Comparison of ENCODE assay signal across 9 cellular contexts in genomic region chr10:119654540-119654939, GRCh38. TPM values are rescaled to one million over a fixed set of nuclear protein-coding genes. Genes with fewer than 3 reads are reported as not detected.
DNase-seq lines count a peak whose midpoint lies in the region; ATAC-seq, FAIRE-seq and TF ChIP-seq lines count a peak whose summit lies in the region.
"Had no signal": no experiment of that assay in that cellular context is flagged by ENCODE, and none has a peak within 500 bp of the region (broad histone marks: within the 10 kb centered on the region; RNA-seq: fewer than 3 reads in every experiment).

No MANE protein-coding gene starts in this region.

- H3K9me3 ChIP-seq in HepG2 (ENCODE audit: low read length) (no peaks in the 10 kb centered on the region), upper lobe of left lung (no peaks in the 10 kb centered on the region)

- peaks cover 7% of the 10 kb centered on the region for H3K36me3 Mint-ChIP-seq in activated naive CD4-positive, alpha-beta T cell treated with anti-CD3 and anti-CD28 coated beads for 36 hours (ENCODE audit: low read depth)
- H3K36me3 Mint-ChIP-seq in activated naive CD8-positive, alpha-beta T cell treated with anti-CD3 and anti-CD28 coated beads for 36 hours = peaks cover 2% of the 10 kb centered on the region

- CTCF ChIA-PET in activated naive CD4-positive, alpha-beta T cell treated with anti-CD3 and anti-CD28 coated beads for 36 hours (lab: Charles Lee) = interaction anchor here (0.7 to 2.3 kb wide), 4 partner anchors 26 to 50 kb away, joined by 3 to 7 read pairs (median 4); no protein-coding TSS in a partner anchor
- CTCF ChIA-PET in HepG2 (lab: Yijun Ruan, JAX; ENCODE audit: low intra/inter-chr PET ratio, low total read pairs) = no interaction called here

- H3K4me1 ChIP-seq in HepG2 (ENCODE audit: insufficient read depth, low read length) = peaks cover 72% of the 10 kb centered on the region
- peaks cover 60 to 71% (median 65%) of the 10 kb centered on the region in 4 donors for H3K4me1 ChIP-seq in upper lobe of left lung

- H3K27me3 ChIP-seq in HepG2 (ENCODE audit: control insufficient read depth in 1 of 2, insufficient read depth in 2 of 2, low read length in 2 of 2) (no peaks in the 10 kb centered on the region), upper lobe of left lung (peaks cover 0 to 8% (median 0%) of the 10 kb centered on the region in 4 donors)

- ATAC-seq in HepG2 (no peak), upper lobe of left lung (ENCODE audit: low FRiP score in 2 of 2) (peak in 1 of 2 donors; percentile 52), HG03139 (IDR thresholded peaks at IDR 0.05; ENCODE audit: unreplicated experiment) (no peak)

- 77% methylated on average over 6 of the region's 6 CpGs for WGBS in HepG2 (ENCODE audit: low lambda C conversion rate)
- 58 to 60% methylated on average over 5 to 6 of the region's 6 CpGs for WGBS in upper lobe of left lung, 2 donors

- TF ChIP-seq POLR2A in HepG2 (IDR thresholded peaks at IDR 0.05; ENCODE audit: insufficient read depth in 1 of 2, low read depth in 2 of 2, low read length in 2 of 2) = no peak
- TF ChIP-seq POLR2A in upper lobe of left lung (IDR thresholded peaks at IDR 0.05) = peak in 1 of 4 donors; percentile 43

- TF ChIP-seq EP300 in HepG2 (IDR thresholded peaks at IDR 0.05; ENCODE audit: low read depth in 2 of 2, low read length in 2 of 2) = no peak
- no peak for TF ChIP-seq EP300 in HepG2 (CRISPR knock-in tag; IDR thresholded peaks at IDR 0.05; ENCODE audit: borderline replicate concordance)
- peak in 3 of 4 donors; percentile 51 to 95 (median 74) for TF ChIP-seq EP300 in upper lobe of left lung (IDR thresholded peaks at IDR 0.05)

- no peak overlapping the region for H3K9ac ChIP-seq in HepG2 (ENCODE audit: insufficient read depth, low read depth, low read length)

- no peak overlapping the region for H2AFZ ChIP-seq in HepG2 (ENCODE audit: low read length)

- H3K4me3 ChIP-seq in HepG2 (replicated peaks in 1 of 3; ENCODE audit: insufficient read depth in 1 of 3, low read depth in 2 of 3, low read length in 3 of 3) (no peak overlapping the region), upper lobe of left lung (peak overlapping the region in 2 of 4 donors; percentile 11 to 97)

- POLR2A ChIA-PET in HepG2 (lab: Yijun Ruan, JAX) = no interaction called here

- H3K27ac ChIP-seq in HepG2 (ENCODE audit: extremely low read length, insufficient read depth, low read length) = no peak overlapping the region
- H3K27ac ChIP-seq in upper lobe of left lung = peak overlapping the region; percentile 97 to 100 (median 98)

- TF ChIP-seq CTCF in HepG2 (CRISPR knock-in tag; IDR thresholded peaks at IDR 0.05) (no peak), upper lobe of left lung (IDR thresholded peaks at IDR 0.05) (no peak)

- peaks cover 38% of the 10 kb centered on the region for H4K20me1 ChIP-seq in HepG2 (ENCODE audit: insufficient read depth, low read length)

- H3K79me2 ChIP-seq in HepG2 (ENCODE audit: insufficient read depth, low read length) = peaks cover 77% of the 10 kb centered on the region

- H3K9me3 Mint-ChIP-seq in activated naive CD4-positive, alpha-beta T cell treated with anti-CD3 and anti-CD28 coated beads for 36 hours = no peaks in the 10 kb centered on the region
- no peaks in the 10 kb centered on the region for H3K9me3 Mint-ChIP-seq in activated naive CD8-positive, alpha-beta T cell treated with anti-CD3 and anti-CD28 coated beads for 36 hours

- TF ChIP-seq RAD21 in HepG2 (CRISPR knock-in tag; IDR thresholded peaks at IDR 0.05) = no peak

- H3K36me3 ChIP-seq in HepG2 (replicated peaks in 1 of 2; ENCODE audit: control insufficient read depth in 1 of 2, insufficient read depth in 2 of 2, low read length in 2 of 2) (peaks cover 11 to 31% of the 10 kb centered on the region in 2 experiments; a peak in 4 of 5 replicates), upper lobe of left lung (peaks cover 0 to 16% (median 3%) of the 10 kb centered on the region in 4 donors)

- in situ Hi-C loops in HepG2 (cut with HindIII; ENCODE audit: extremely low pct_ligation_motif_present, low pct_unique_long_range_greater_than_20kb) = no loop called here

- peak overlapping the region; percentile 79 for H3K4me2 ChIP-seq in HepG2 (ENCODE audit: low read depth, low read length)

- BruUV-seq in HepG2 (replicated peaks; lab: Mats Ljungman, UMichigan) = no TSS peak

- FAIRE-seq in HepG2 (lab: Jason Lieb, UNC) = no peak

- intact Hi-C loops in activated naive CD4-positive, alpha-beta T cell treated with anti-CD3 and anti-CD28 coated beads for 36 hours (cut with micrococcal nuclease) = loop anchor here (10.0 kb wide), 1 partner anchor 900 kb away; the partner anchor contains the start of gene CACUL1
- intact Hi-C loops in HepG2 (cut with micrococcal nuclease; ENCODE audit: unreplicated experiment) = no loop called here

- peaks cover 67% of the 10 kb centered on the region for H3K4me1 Mint-ChIP-seq in activated naive CD4-positive, alpha-beta T cell treated with anti-CD3 and anti-CD28 coated beads for 36 hours (ENCODE audit: low read depth)
- H3K4me1 Mint-ChIP-seq in activated naive CD8-positive, alpha-beta T cell treated with anti-CD3 and anti-CD28 coated beads for 36 hours = peaks cover 61% of the 10 kb centered on the region

- H3K27me3 Mint-ChIP-seq in activated naive CD4-positive, alpha-beta T cell treated with anti-CD3 and anti-CD28 coated beads for 36 hours (ENCODE audit: low read depth) = no peaks in the 10 kb centered on the region
- H3K27me3 Mint-ChIP-seq in activated naive CD8-positive, alpha-beta T cell treated with anti-CD3 and anti-CD28 coated beads for 36 hours = no peaks in the 10 kb centered on the region

- H3K4me3 Mint-ChIP-seq in activated naive CD4-positive, alpha-beta T cell treated with anti-CD3 and anti-CD28 coated beads for 36 hours = peak overlapping the region; percentile 74
- peak overlapping the region; percentile 5 for H3K4me3 Mint-ChIP-seq in activated naive CD8-positive, alpha-beta T cell treated with anti-CD3 and anti-CD28 coated beads for 36 hours

- H3K27ac Mint-ChIP-seq in activated naive CD4-positive, alpha-beta T cell treated with anti-CD3 and anti-CD28 coated beads for 36 hours = peak overlapping the region; percentile 91
- H3K27ac Mint-ChIP-seq in activated naive CD8-positive, alpha-beta T cell treated with anti-CD3 and anti-CD28 coated beads for 36 hours = peak overlapping the region; percentile 64

- DNase-seq in activated naive CD4-positive, alpha-beta T cell treated with anti-CD3 and anti-CD28 coated beads for 36 hours = no peak
- DNase-seq in activated naive CD4-positive, alpha-beta T cell (lab: John Stamatoyannopoulos, UW) = no peak
- no peak for DNase-seq in activated naive CD8-positive, alpha-beta T cell treated with anti-CD3 and anti-CD28 coated beads for 36 hours
- DNase-seq in HepG2 (ENCODE audit: low spot score) (peak; percentile 27), upper lobe of left lung (peak in 1 of 2 donors; percentile 89), LoVo (ENCODE audit: low spot score) (no peak), NCI-H526 treated with DMSO at 0.1 percent for 48 hours (lab: John Stamatoyannopoulos, UW) (no peak)
- DNase-seq: GF-D8 had no signal

RNA-seq across cellular contexts. Expression of gene BAG3, which starts 3.4 kb away (rescaled TPM):
- 10 to 100 TPM; 20.9 to 24.3 TPM for total RNA-seq in activated naive CD4-positive, alpha-beta T cell treated with anti-CD3 and anti-CD28 coated beads for 36 hours
- 10 to 100 TPM; 15.3 to 17.5 TPM for total RNA-seq in activated naive CD8-positive, alpha-beta T cell treated with anti-CD3 and anti-CD28 coated beads for 36 hours
- total RNA-seq in HepG2 (2016; rRNA removed; fragmentation: Illumina TruSeq; extraction: Trizol) (6.7 and 7.9 TPM in 2 replicates), upper lobe of left lung (10 to 100 TPM; 23.0 to 53.8 (median 40.3) TPM)
- total RNA-seq in HepG2 (2016; cell fraction: cytosol; rRNA removed; fragmentation: Illumina TruSeq; extraction: Trizol; ENCODE audit: low read depth) = 1.7 and 2.0 TPM in 2 replicates
- 6.7 and 7.5 TPM in 2 replicates for total RNA-seq in HepG2 (2016; cell fraction: insoluble cytoplasmic fraction; rRNA removed; fragmentation: Illumina TruSeq; extraction: Trizol)
- total RNA-seq in HepG2 (2016; cell fraction: membrane; rRNA removed; fragmentation: Illumina TruSeq; extraction: Trizol) = 4.9 and 5.1 TPM in 2 replicates
- 4.8 and 6.3 TPM in 2 replicates for total RNA-seq in HepG2 (2016; cell fraction: nucleus; rRNA removed; fragmentation: Illumina TruSeq; extraction: Trizol)
- polyA plus RNA-seq in HepG2 (2011; rRNA removed) = 2.9 and 3.0 TPM in 2 replicates
- 2.5 and 3.1 TPM in 2 replicates for polyA plus RNA-seq in HepG2 (2011; cell fraction: cytosol; rRNA removed)
- 9.0 and 9.5 TPM in 2 replicates for polyA plus RNA-seq in HepG2 (2011; cell fraction: nucleus; rRNA removed)
- 12.7 and 14.8 TPM in 2 replicates for polyA plus RNA-seq in HepG2 (2012)
- polyA plus RNA-seq in HepG2 (2016; cell fraction: cytosol; fragmentation: Illumina TruSeq; extraction: Trizol; ENCODE audit: low read depth) = 1.9 and 2.1 TPM in 2 replicates
- 15.1 and 20.8 TPM in 2 replicates for polyA plus RNA-seq in HepG2 (2016; cell fraction: insoluble cytoplasmic fraction; fragmentation: Illumina TruSeq; extraction: Trizol; ENCODE audit: low read depth)
- 3.2 and 4.9 TPM in 2 replicates for polyA plus RNA-seq in HepG2 (2016; cell fraction: membrane; fragmentation: Illumina TruSeq; extraction: Trizol; ENCODE audit: low read depth)
- 14.7 and 18.1 TPM in 2 replicates for polyA plus RNA-seq in HepG2 (2016; cell fraction: nucleus; fragmentation: Illumina TruSeq; extraction: Trizol; ENCODE audit: insufficient read depth, low read depth)
- 3.1 and 5.4 TPM in 2 replicates for polyA minus RNA-seq in HepG2 (2011; rRNA and poly(A)+ RNA removed; ENCODE audit: low replicate concordance)
- 6.2 and 6.5 TPM in 2 replicates for polyA minus RNA-seq in HepG2 (2011; cell fraction: cytosol; rRNA and poly(A)+ RNA removed)
- polyA minus RNA-seq in HepG2 (2011; cell fraction: nucleus; rRNA and poly(A)+ RNA removed) = 2.2 and 3.2 TPM in 2 replicates

RNA-seq across cellular contexts. Expression of gene TIAL1, which starts 57.8 kb away (rescaled TPM):
- total RNA-seq in activated naive CD4-positive, alpha-beta T cell treated with anti-CD3 and anti-CD28 coated beads for 36 hours = 100 to 1,000 TPM; 184 to 192 TPM
- 100 to 1,000 TPM; 212 to 215 TPM for total RNA-seq in activated naive CD8-positive, alpha-beta T cell treated with anti-CD3 and anti-CD28 coated beads for 36 hours
- total RNA-seq in HepG2 (2016; rRNA removed; fragmentation: Illumina TruSeq; extraction: Trizol) (31.5 and 36.6 TPM in 2 replicates), upper lobe of left lung (100 to 1,000 TPM in 2 of 6 donors, 10 to 100 TPM in 4; 53.3 to 112 (median 87.9) TPM)
- 19.8 and 22.7 TPM in 2 replicates for total RNA-seq in HepG2 (2016; cell fraction: cytosol; rRNA removed; fragmentation: Illumina TruSeq; extraction: Trizol; ENCODE audit: low read depth)
- total RNA-seq in HepG2 (2016; cell fraction: insoluble cytoplasmic fraction; rRNA removed; fragmentation: Illumina TruSeq; extraction: Trizol) = 32.7 and 33.0 TPM in 2 replicates
- total RNA-seq in HepG2 (2016; cell fraction: membrane; rRNA removed; fragmentation: Illumina TruSeq; extraction: Trizol) = 32.9 and 34.8 TPM in 2 replicates
- 74.7 and 93.9 TPM in 2 replicates for total RNA-seq in HepG2 (2016; cell fraction: nucleus; rRNA removed; fragmentation: Illumina TruSeq; extraction: Trizol)
- polyA plus RNA-seq in HepG2 (2011; rRNA removed) = 145 and 148 TPM in 2 replicates
- polyA plus RNA-seq in HepG2 (2011; cell fraction: cytosol; rRNA removed) = 29.6 and 41.0 TPM in 2 replicates
- polyA plus RNA-seq in HepG2 (2011; cell fraction: nucleus; rRNA removed) = 368 and 448 TPM in 2 replicates
- polyA plus RNA-seq in HepG2 (2012) = 152 and 155 TPM in 2 replicates
- polyA plus RNA-seq in HepG2 (2016; cell fraction: cytosol; fragmentation: Illumina TruSeq; extraction: Trizol; ENCODE audit: low read depth) = 16.3 and 18.6 TPM in 2 replicates
- polyA plus RNA-seq in HepG2 (2016; cell fraction: insoluble cytoplasmic fraction; fragmentation: Illumina TruSeq; extraction: Trizol; ENCODE audit: low read depth) = 72.0 and 75.0 TPM in 2 replicates
- polyA plus RNA-seq in HepG2 (2016; cell fraction: membrane; fragmentation: Illumina TruSeq; extraction: Trizol; ENCODE audit: low read depth) = 36.1 and 39.6 TPM in 2 replicates
- polyA plus RNA-seq in HepG2 (2016; cell fraction: nucleus; fragmentation: Illumina TruSeq; extraction: Trizol; ENCODE audit: insufficient read depth, low read depth) = 291 and 317 TPM in 2 replicates
- 17.9 and 42.2 TPM in 2 replicates for polyA minus RNA-seq in HepG2 (2011; rRNA and poly(A)+ RNA removed; ENCODE audit: low replicate concordance)
- 27.6 and 31.4 TPM in 2 replicates for polyA minus RNA-seq in HepG2 (2011; cell fraction: cytosol; rRNA and poly(A)+ RNA removed)
- 199 and 216 TPM in 2 replicates for polyA minus RNA-seq in HepG2 (2011; cell fraction: nucleus; rRNA and poly(A)+ RNA removed)
